ENCODE assay signal across 8 cellular contexts in genomic region chr19:53466726-53467125, GRCh38. TPM values are rescaled to one million over a fixed set of nuclear protein-coding genes. Genes with fewer than 3 reads are reported as not detected.
DNase-seq lines count a peak whose midpoint lies in the region; ATAC-seq lines count a peak whose summit lies in the region.

No MANE protein-coding gene starts in this region.

- H3K9me3 Mint-ChIP-seq in T-helper 1 cell treated with Interleukin-12 subunit alpha and Interleukin-12 subunit beta and Interleukin-4 antibody, amounts not matched to agents 30 μg/mL and 1 μg/mL, for 36 hours: peaks cover 46% of the 10 kb centered on the region
- peaks cover 49% of the 10 kb centered on the region for H3K9me3 Mint-ChIP-seq in activated T-helper 2 cell treated with anti-CD3 and anti-CD28 coated beads, Interferon-gamma antibody, Interleukin-2, Interleukin-4, amounts not matched to agents 10 μg/mL and 5 μg/mL and 100 μg/mL, durations not matched to agents 14 hours and 24 hours and 36 hours
- H3K9me3 Mint-ChIP-seq in stimulated activated naive CD8-positive, alpha-beta T cell treated with anti-CD3 and anti-CD28 coated beads, Interleukin-15, amount 100 ng/mL, for 72 hours: peaks cover 27 to 35% of the 10 kb centered on the region in 2 donors

- DNase-seq in T-helper 1 cell (no peak), iris pigment epithelial cell (ENCODE audit: low read depth) (peak; percentile 4), NAMALWA (ENCODE audit: low spot score) (no peak)
- DNase-seq in activated T-helper 2 cell treated with anti-CD3 and anti-CD28 coated beads, Interferon-gamma antibody, Interleukin-2, Interleukin-4, amounts not matched to agents 10 μg/mL and 5 μg/mL and 100 μg/mL, durations not matched to agents 14 hours and 24 hours and 36 hours (ENCODE audit: low spot score): no peak
- DNase-seq in stimulated activated naive CD8-positive, alpha-beta T cell treated with anti-CD3 and anti-CD28 coated beads, Interleukin-15, amount 100 ng/mL, for 72 hours: no peak
- DNase-seq in stimulated activated CD4-positive, alpha-beta T cell treated with anti-CD3 and anti-CD28 coated beads, Interleukin-4, amount 100 ng/mL, for 1 hour: no peak

- H3K36me3 Mint-ChIP-seq in T-helper 1 cell treated with Interleukin-12 subunit alpha and Interleukin-12 subunit beta and Interleukin-4 antibody, amounts not matched to agents 30 μg/mL and 1 μg/mL, for 36 hours (ENCODE audit: low read depth): peaks cover 14% of the 10 kb centered on the region
- peaks cover 35% of the 10 kb centered on the region for H3K36me3 Mint-ChIP-seq in activated T-helper 2 cell treated with anti-CD3 and anti-CD28 coated beads, Interferon-gamma antibody, Interleukin-2, Interleukin-4, amounts not matched to agents 10 μg/mL and 5 μg/mL and 100 μg/mL, durations not matched to agents 14 hours and 24 hours and 36 hours (ENCODE audit: low read depth)

- H3K4me1 Mint-ChIP-seq in T-helper 1 cell treated with Interleukin-12 subunit alpha and Interleukin-12 subunit beta and Interleukin-4 antibody, amounts not matched to agents 30 μg/mL and 1 μg/mL, for 36 hours (ENCODE audit: low read depth): peaks cover 16% of the 10 kb centered on the region
- H3K4me1 Mint-ChIP-seq in activated T-helper 2 cell treated with anti-CD3 and anti-CD28 coated beads, Interferon-gamma antibody, Interleukin-2, Interleukin-4, amounts not matched to agents 10 μg/mL and 5 μg/mL and 100 μg/mL, durations not matched to agents 14 hours and 24 hours and 36 hours (ENCODE audit: low read depth): peaks cover 12% of the 10 kb centered on the region
- peaks cover 28% of the 10 kb centered on the region for H3K4me1 Mint-ChIP-seq in stimulated activated naive CD8-positive, alpha-beta T cell treated with anti-CD3 and anti-CD28 coated beads, Interleukin-15, amount 100 ng/mL, for 72 hours

- intact Hi-C loops in activated T-helper 2 cell treated with anti-CD3 and anti-CD28 coated beads, Interferon-gamma antibody, Interleukin-2, Interleukin-4, amounts not matched to agents 10 μg/mL and 5 μg/mL and 100 μg/mL, durations not matched to agents 14 hours and 24 hours and 36 hours (cut with micrococcal nuclease): loop anchor here (2.0 to 10.0 kb wide), 4 partner anchors 34 to 364 kb away; partner anchors contain the start of genes ZNF160, ZNF525, ZNF665 and ZNF761

- ATAC-seq in stimulated activated naive CD8-positive, alpha-beta T cell treated with anti-CD3 and anti-CD28 coated beads, Interleukin-15, amount 100 ng/mL, for 72 hours: no peak
- no peak for ATAC-seq in GM21423 (IDR thresholded peaks at IDR 0.05; ENCODE audit: unreplicated experiment)

- no peak overlapping the region for H3K27ac Mint-ChIP-seq in T-helper 1 cell treated with Interleukin-12 subunit alpha and Interleukin-12 subunit beta and Interleukin-4 antibody, amounts not matched to agents 30 μg/mL and 1 μg/mL, for 36 hours
- H3K27ac Mint-ChIP-seq in activated T-helper 2 cell treated with anti-CD3 and anti-CD28 coated beads, Interferon-gamma antibody, Interleukin-2, Interleukin-4, amounts not matched to agents 10 μg/mL and 5 μg/mL and 100 μg/mL, durations not matched to agents 14 hours and 24 hours and 36 hours: no peak overlapping the region
- no peak overlapping the region for H3K27ac Mint-ChIP-seq in stimulated activated naive CD8-positive, alpha-beta T cell treated with anti-CD3 and anti-CD28 coated beads, Interleukin-15, amount 100 ng/mL, for 72 hours

- peak overlapping the region; percentile 88 for H3K4me3 Mint-ChIP-seq in T-helper 1 cell treated with Interleukin-12 subunit alpha and Interleukin-12 subunit beta and Interleukin-4 antibody, amounts not matched to agents 30 μg/mL and 1 μg/mL, for 36 hours
- peak overlapping the region; percentile 63 for H3K4me3 Mint-ChIP-seq in activated T-helper 2 cell treated with anti-CD3 and anti-CD28 coated beads, Interferon-gamma antibody, Interleukin-2, Interleukin-4, amounts not matched to agents 10 μg/mL and 5 μg/mL and 100 μg/mL, durations not matched to agents 14 hours and 24 hours and 36 hours (ENCODE audit: low read depth)
- peak overlapping the region; percentile 89 to 95 for H3K4me3 Mint-ChIP-seq in stimulated activated naive CD8-positive, alpha-beta T cell treated with anti-CD3 and anti-CD28 coated beads, Interleukin-15, amount 100 ng/mL, for 72 hours

- H3K27me3 Mint-ChIP-seq in T-helper 1 cell treated with Interleukin-12 subunit alpha and Interleukin-12 subunit beta and Interleukin-4 antibody, amounts not matched to agents 30 μg/mL and 1 μg/mL, for 36 hours (ENCODE audit: low read depth): no peaks in the 10 kb centered on the region
- H3K27me3 Mint-ChIP-seq in activated T-helper 2 cell treated with anti-CD3 and anti-CD28 coated beads, Interferon-gamma antibody, Interleukin-2, Interleukin-4, amounts not matched to agents 10 μg/mL and 5 μg/mL and 100 μg/mL, durations not matched to agents 14 hours and 24 hours and 36 hours (ENCODE audit: low read depth): no peaks in the 10 kb centered on the region
- H3K27me3 Mint-ChIP-seq in stimulated activated naive CD8-positive, alpha-beta T cell treated with anti-CD3 and anti-CD28 coated beads, Interleukin-15, amount 100 ng/mL, for 72 hours: peaks cover 15% of the 10 kb centered on the region

RNA-seq across cellular contexts. Expression of gene ZNF813, which starts 0.8 kb away (rescaled TPM):
- total RNA-seq in activated T-helper 2 cell treated with anti-CD3 and anti-CD28 coated beads, Interferon-gamma antibody, Interleukin-2, Interleukin-4, amounts not matched to agents 10 μg/mL and 5 μg/mL and 100 μg/mL, durations not matched to agents 14 hours and 24 hours and 36 hours: 3.4 TPM in 2 replicates

RNA-seq across cellular contexts. Expression of gene ZNF761, which starts 34.9 kb away (rescaled TPM):
- 12.1 and 12.2 TPM in 2 replicates for total RNA-seq in activated T-helper 2 cell treated with anti-CD3 and anti-CD28 coated beads, Interferon-gamma antibody, Interleukin-2, Interleukin-4, amounts not matched to agents 10 μg/mL and 5 μg/mL and 100 μg/mL, durations not matched to agents 14 hours and 24 hours and 36 hours
